8 cellular contexts compared by ENCODE assay signal in genomic region chr12:124938606-124939427, GRCh38.
A peak's percentile ranks its signal among the peaks of the same experiment; 100 is the strongest.
DNase-seq lines count a peak whose midpoint lies in the region; ATAC-seq and TF ChIP-seq lines count a peak whose summit lies in the region.

No MANE protein-coding gene starts in this region.

- peak overlapping the region; percentile 53 for H3K4me3 ChIP-seq in cardiac fibroblast (replicated peaks in 1 of 2; ENCODE audit: low read depth in 2 of 2, low read length in 2 of 2)

- peak; percentile 91 to 95 for DNase-seq in cardiac fibroblast (ENCODE audit: low read depth in 2 of 2)
- peak; percentile 89 for DNase-seq in left kidney (ENCODE audit: low read depth, low spot score)
- peak; percentile 19 for DNase-seq in stimulated activated CD8-positive, alpha-beta memory T cell treated with anti-CD3 and anti-CD28 coated beads, Interleukin-12 subunit alpha, Interleukin-12 subunit beta, amount 100 ng/mL, for 4 hours (ENCODE audit: low read depth)
- no peak for DNase-seq in anterior cingulate cortex (lab: John Stamatoyannopoulos, UW)
- DNase-seq in DMS 273 (lab: John Stamatoyannopoulos, UW; ENCODE audit: unreplicated experiment), result no peak

- peak; percentile 29 for TF ChIP-seq CTCF in cardiac fibroblast (IDR thresholded peaks at IDR 0.05; ENCODE audit: low read depth, low read length)

- 0 out of 2 replicates have a peak, but pooled peaks have one; percentile 19 for TF ChIP-seq POLR2A in Raji (IDR thresholded peaks at IDR 0.05; ENCODE audit: insufficient read depth, low read depth, low read length)

- ATAC-seq in GM18508 (IDR thresholded peaks at IDR 0.05; ENCODE audit: insufficient read depth, unreplicated experiment) (peak; percentile 24), HG02884 (IDR thresholded peaks at IDR 0.05; ENCODE audit: unreplicated experiment) (peak; percentile 22)

Comparison
In these comparisons a context has a peak if more than half of its experiments do, and no peak if none do; other contexts are left out.
1. DNase-seq: peak in cardiac fibroblast (2 of 2), left kidney (single experiment) and stimulated activated CD8-positive, alpha-beta memory T cell treated with anti-CD3 and anti-CD28 coated beads, Interleukin-12 subunit alpha, Interleukin-12 subunit beta, amount 100 ng/mL, for 4 hours (single experiment); none in anterior cingulate cortex (0 of 58) and DMS 273 (single experiment).